30 cellular contexts compared by ENCODE assay signal in the genomic region with DNA sequence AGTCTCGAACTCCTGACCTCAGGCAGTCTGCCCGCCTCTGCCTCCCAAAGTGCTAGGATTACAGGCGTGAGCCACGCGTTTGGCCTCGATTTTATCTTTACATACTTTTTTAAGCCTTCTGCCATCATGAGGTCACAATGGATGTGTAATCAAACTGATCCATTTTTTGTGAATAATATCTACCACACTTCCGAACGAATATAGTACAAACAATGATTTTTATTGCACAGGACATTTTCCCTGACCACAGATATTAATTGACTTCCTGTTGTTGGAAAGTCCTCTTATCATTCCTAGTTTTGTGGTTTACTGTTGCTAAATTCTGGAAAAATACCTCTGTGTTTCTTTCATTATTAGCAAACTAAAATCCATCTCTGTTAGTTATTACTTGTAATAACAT.
DNase-seq lines count a peak whose midpoint lies in the region; ATAC-seq and TF ChIP-seq lines count a peak whose summit lies in the region.
"Had no signal": no experiment of that assay in that cellular context is flagged by ENCODE, and none has a peak within 500 bp of the region (broad histone marks: within the 10 kb centered on the region; RNA-seq: fewer than 3 reads in every experiment).

No MANE protein-coding gene starts in this region.

- DNase-seq in AG10803 (ENCODE audit: low read depth), result peak; percentile 16
- peak; percentile 10 for DNase-seq in HFFc6
- DNase-seq in choroid plexus epithelial cell (ENCODE audit: low read depth), result peak; percentile 44
- DNase-seq in lung microvascular endothelial cell (ENCODE audit: low read depth in 2 of 2), result peak; percentile 56 to 78
- DNase-seq in tibial nerve (ENCODE audit: low spot score in 2 of 2), result no peak
- DNase-seq in foreskin fibroblast, result no peak
- DNase-seq in HuH-7.5 (ENCODE audit: low spot score), result no peak
- DNase-seq: activated CD4-positive, alpha-beta T cell treated with anti-CD3 and anti-CD28 coated beads, Interleukin-2, amount 10 ng/mL, durations not matched to agents 24 days and 14 days; activated gamma-delta T cell treated with Interleukin-2 at 50 U/mL for 16 hours; activated naive CD8-positive, alpha-beta T cell treated with anti-CD3 and anti-CD28 coated beads, Interleukin-2, amount 50 U/mL, for 24 hours; activated T-cell treated with anti-CD3 and anti-CD28 coated beads, Interleukin-2, amount 50 U/mL, for 1 hour; DND-41; MV-4-11; NCI-H510A treated with DMSO at 0.1 percent for 48 hours; NK-92 treated with Interleukin-12 subunit alpha and Interleukin-12 subunit beta, amount 100 ng/mL, for 24 hours; PC-9; Right ventricle myocardium superior; sigmoid colon; stimulated activated CD4-positive, alpha-beta T cell treated with anti-CD3 and anti-CD28 coated beads, Interleukin-4, amount 100 ng/mL, for 4 hours; substantia nigra; T-helper 9 cell; upper lobe of left lung; WERI-Rb-1 had no signal

- no peak for TF ChIP-seq POLR2A in tibial nerve (IDR thresholded peaks at IDR 0.05)

- no peak overlapping the region for H3K4me3 Mint-ChIP-seq in HFFc6
- H3K4me3 Mint-ChIP-seq: activated CD4-positive, alpha-beta T cell treated with anti-CD3 and anti-CD28 coated beads, Interleukin-2, amount 10 ng/mL, durations not matched to agents 24 days and 14 days; activated naive CD8-positive, alpha-beta T cell treated with anti-CD3 and anti-CD28 coated beads, Interleukin-2, amount 50 U/mL, for 24 hours; neural progenitor cell; stimulated activated memory B cell treated with anti-CD40 and anti-IgM and Interleukin-4, amounts not matched to agents 10 μg/mL and 1 μg/mL and 100 μg/mL, for 72 hours had no signal

- ATAC-seq in GM18511 (IDR thresholded peaks at IDR 0.05; ENCODE audit: unreplicated experiment), result no peak
- ATAC-seq: stimulated activated memory B cell treated with anti-CD40 and anti-IgM and Interleukin-4, amounts not matched to agents 10 μg/mL and 1 μg/mL and 100 μg/mL, for 72 hours had no signal

- H3K9me3 Mint-ChIP-seq in HFFc6, result no peaks in the 10 kb centered on the region
- H3K9me3 Mint-ChIP-seq: activated CD4-positive, alpha-beta T cell treated with anti-CD3 and anti-CD28 coated beads, Interleukin-2, amount 10 ng/mL, durations not matched to agents 24 days and 14 days; activated naive CD8-positive, alpha-beta T cell treated with anti-CD3 and anti-CD28 coated beads, Interleukin-2, amount 50 U/mL, for 24 hours; neural progenitor cell; stimulated activated memory B cell treated with anti-CD40 and anti-IgM and Interleukin-4, amounts not matched to agents 10 μg/mL and 1 μg/mL and 100 μg/mL, for 72 hours had no signal

- H3K27ac ChIP-seq in tibial nerve, result no peak overlapping the region
- H3K27ac ChIP-seq: C4-2B, epithelial cell of prostate, hepatocyte, neural progenitor cell, PC-9, sigmoid colon, upper lobe of left lung, WERI-Rb-1 had no signal

- no peak for TF ChIP-seq EP300 in tibial nerve (IDR thresholded peaks at IDR 0.05)

- no peak overlapping the region for H3K4me3 ChIP-seq in AG10803 (ENCODE audit: low read length)
- no peak overlapping the region for H3K4me3 ChIP-seq in choroid plexus epithelial cell (ENCODE audit: low read depth, low read length)
- no peak overlapping the region for H3K4me3 ChIP-seq in tibial nerve
- no peak overlapping the region for H3K4me3 ChIP-seq in foreskin fibroblast (ENCODE audit: low read depth in 1 of 2, low read length in 2 of 2)
- H3K4me3 ChIP-seq: HAP-1, hepatocyte, neural progenitor cell, PC-9, sigmoid colon, upper lobe of left lung had no signal

- peaks cover 0 to 28% (median 0%) of the 10 kb centered on the region in 3 donors for H3K36me3 ChIP-seq in tibial nerve
- H3K36me3 ChIP-seq: HAP-1, neural progenitor cell had no signal

- no peaks in the 10 kb centered on the region for H3K9me3 ChIP-seq in tibial nerve
- H3K9me3 ChIP-seq: HAP-1, sigmoid colon, upper lobe of left lung had no signal

- H3K4me1 Mint-ChIP-seq in HFFc6 (ENCODE audit: low read depth), result peaks cover 8% of the 10 kb centered on the region
- H3K4me1 Mint-ChIP-seq: activated naive CD8-positive, alpha-beta T cell treated with anti-CD3 and anti-CD28 coated beads, Interleukin-2, amount 50 U/mL, for 24 hours; neural progenitor cell; stimulated activated memory B cell treated with anti-CD40 and anti-IgM and Interleukin-4, amounts not matched to agents 10 μg/mL and 1 μg/mL and 100 μg/mL, for 72 hours had no signal

- H3K27me3 ChIP-seq in tibial nerve, result no peaks in the 10 kb centered on the region
- H3K27me3 ChIP-seq: hepatocyte, neural progenitor cell, sigmoid colon, upper lobe of left lung had no signal

- no peaks in the 10 kb centered on the region for H3K27me3 Mint-ChIP-seq in HFFc6 (ENCODE audit: insufficient read depth)
- H3K27me3 Mint-ChIP-seq: activated CD4-positive, alpha-beta T cell treated with anti-CD3 and anti-CD28 coated beads, Interleukin-2, amount 10 ng/mL, durations not matched to agents 24 days and 14 days; activated naive CD8-positive, alpha-beta T cell treated with anti-CD3 and anti-CD28 coated beads, Interleukin-2, amount 50 U/mL, for 24 hours; stimulated activated memory B cell treated with anti-CD40 and anti-IgM and Interleukin-4, amounts not matched to agents 10 μg/mL and 1 μg/mL and 100 μg/mL, for 72 hours had no signal

- no peaks in the 10 kb centered on the region for H3K4me1 ChIP-seq in tibial nerve
- H3K4me1 ChIP-seq: HAP-1, sigmoid colon, upper lobe of left lung had no signal

- H3K36me3 Mint-ChIP-seq in HFFc6 (ENCODE audit: low read depth), result no peaks in the 10 kb centered on the region

- 76 to 78% methylated on average over 8 of the region's 8 CpGs for WGBS in tibial nerve, 2 donors

- TF ChIP-seq CTCF in AG10803 (conservative IDR thresholded peaks at IDR 0.05; ENCODE audit: low read length) (no peak), HFFc6 (IDR thresholded peaks at IDR 0.05) (no peak), choroid plexus epithelial cell (conservative IDR thresholded peaks at IDR 0.05; ENCODE audit: low read depth, low read length) (no peak), tibial nerve (IDR thresholded peaks at IDR 0.05) (no peak), foreskin fibroblast (IDR thresholded peaks at IDR 0.05; ENCODE audit: low read depth, low read length) (no peak)

- H3K27ac Mint-ChIP-seq in HFFc6, result no peak overlapping the region
- H3K27ac Mint-ChIP-seq: activated CD4-positive, alpha-beta T cell treated with anti-CD3 and anti-CD28 coated beads, Interleukin-2, amount 10 ng/mL, durations not matched to agents 24 days and 14 days; activated naive CD8-positive, alpha-beta T cell treated with anti-CD3 and anti-CD28 coated beads, Interleukin-2, amount 50 U/mL, for 24 hours; neural progenitor cell; stimulated activated memory B cell treated with anti-CD40 and anti-IgM and Interleukin-4, amounts not matched to agents 10 μg/mL and 1 μg/mL and 100 μg/mL, for 72 hours had no signal

Comparison
In these comparisons a context has a peak if more than half of its experiments do, and no peak if none do; other contexts are left out.
1. DNase-seq: peak in AG10803 (single experiment), HFFc6 (single experiment), choroid plexus epithelial cell (single experiment) and lung microvascular endothelial cell (2 of 2); none in tibial nerve (0 of 2), foreskin fibroblast (0 of 2) and HuH-7.5 (single experiment).